ENCODE assay signal across 9 cellular contexts in genomic region chr15:69523010-69524001, GRCh38.
DNase-seq lines count a peak whose midpoint lies in the region; ATAC-seq, FAIRE-seq and TF ChIP-seq lines count a peak whose summit lies in the region.
"Had no signal": no experiment of that assay in that cellular context is flagged by ENCODE, and none has a peak within 500 bp of the region (broad histone marks: within the 10 kb centered on the region; RNA-seq: fewer than 3 reads in every experiment).

No MANE protein-coding gene starts in this region.

- no peaks in the 10 kb centered on the region for H3K79me2 ChIP-seq in K562 (ENCODE audit: control insufficient read depth, insufficient read depth, low read length)

- in situ Hi-C loops in K562 (cut with MboI) = no loop called here

- H4K20me1 ChIP-seq in K562 (replicated peaks; ENCODE audit: control insufficient read depth, insufficient read depth, low read length) = no peaks in the 10 kb centered on the region
- H4K20me1 ChIP-seq: BLaER1 had no signal

- peak; percentile 42 to 69 for TF ChIP-seq RAD21 in K562 (CRISPR knock-in tag; conservative IDR thresholded peaks at IDR 0.05 in 1 of 2, IDR thresholded peaks at IDR 0.05 in 1 of 2)

- POLR2A ChIA-PET in K562 (lab: Yijun Ruan, JAX) = interaction anchor here (0.7 kb wide), 1 partner anchor 14 kb away, joined by 3 read pairs; no protein-coding TSS in a partner anchor

- H3K27me3 ChIP-seq in K562 (ENCODE audit: control insufficient read depth in 2 of 2, insufficient read depth in 2 of 2, low read length in 2 of 2) = peaks cover 7 to 27% of the 10 kb centered on the region in 2 experiments; a peak in 3 of 5 replicates
- H3K27me3 ChIP-seq: BLaER1 had no signal

- peaks cover 0 to 3% of the 10 kb centered on the region in 2 experiments; a peak in 1 of 5 replicates for H3K4me1 ChIP-seq in K562 (replicated peaks in 1 of 2; ENCODE audit: control insufficient read depth in 2 of 2, insufficient read depth in 2 of 2, low read length in 2 of 2)
- H3K4me1 ChIP-seq: BLaER1 had no signal

- H3K27ac ChIP-seq in K562 (ENCODE audit: extremely low read depth, low read depth, low read length) = no peak overlapping the region
- H3K27ac ChIP-seq: BLaER1 had no signal

- peak; percentile 13 for DNase-seq in DMS153 (lab: John Stamatoyannopoulos, UW)
- no peak for DNase-seq in DMS153 treated with DMSO at 0.1 percent for 48 hours (lab: John Stamatoyannopoulos, UW; ENCODE audit: unreplicated experiment)
- peak; percentile 34 to 67 for DNase-seq in NCI-H1930 (lab: John Stamatoyannopoulos, UW)
- DNase-seq in K562 (ENCODE audit: extremely low read depth in 1 of 4, low spot score in 3 of 4) = peak; percentile 60 to 66 (median 64)
- peak; percentile 86 for DNase-seq in iPS-NIHi7 (ENCODE audit: extremely low spot score)
- peak; percentile 41 to 54 for DNase-seq in stimulated activated CD4-positive, alpha-beta T cell treated with anti-CD3 and anti-CD28 coated beads, Interleukin-15, amount 100 ng/mL, for 1 hour (ENCODE audit: low read depth in 1 of 2, low spot score in 1 of 2)

- peak; percentile 86 for ATAC-seq in K562
- no peak for ATAC-seq in HG03439 (IDR thresholded peaks at IDR 0.05; ENCODE audit: unreplicated experiment)

- H3K4me3 ChIP-seq in K562 = no peak overlapping the region
- H3K4me3 ChIP-seq: BLaER1 had no signal

- TF ChIP-seq POLR2A in K562 (conservative IDR thresholded peaks at IDR 0.05) = no peak

- no peaks in the 10 kb centered on the region for H3K9me1 ChIP-seq in K562 (ENCODE audit: control insufficient read depth, insufficient read depth, low read length)

- no peak overlapping the region for H3K9ac ChIP-seq in K562 (ENCODE audit: insufficient read depth in 1 of 2, low read depth in 2 of 2, low read length in 2 of 2)
- H3K9ac ChIP-seq: BLaER1 had no signal

- no TSS peak for BruUV-seq in K562 (replicated peaks; lab: Mats Ljungman, UMichigan)

- FAIRE-seq in TTC549 (lab: Jason Lieb, UNC) (peak; percentile 61), K562 (lab: Jason Lieb, UNC) (peak; percentile 87)

- no peak overlapping the region for H2AFZ ChIP-seq in K562 (ENCODE audit: low read depth, low read length)

- peak; percentile 62 to 77 (median 69) for TF ChIP-seq CTCF in K562 (IDR thresholded peaks at IDR 0.05 in 2 of 3, conservative IDR thresholded peaks at IDR 0.05 in 1 of 3; ENCODE audit: insufficient read depth in 2 of 3, low read depth in 1 of 3, low read length in 3 of 3)

- H3K9me3 ChIP-seq in K562 (replicated peaks; ENCODE audit: control insufficient read depth, insufficient read depth, low read depth, low read length) = no peaks in the 10 kb centered on the region
- H3K9me3 ChIP-seq: BLaER1 had no signal

- no peak for TF ChIP-seq EP300 in K562 (IDR thresholded peaks at IDR 0.05; ENCODE audit: low read length)

- CTCF ChIA-PET in K562 (lab: Yijun Ruan, JAX; ENCODE audit: low intra/inter-chr PET ratio) = interaction anchor here (0.7 kb wide), 1 partner anchor 990 kb away, joined by 3 read pairs; no protein-coding TSS in a partner anchor

- intact Hi-C loops in K562 (cut with micrococcal nuclease) = no loop called here

- WGBS in K562 (ENCODE audit: insufficient coverage, low coverage, missing lambda C conversion rate) = 2% methylated on average over 5 of the region's 5 CpGs

- H3K36me3 ChIP-seq in K562 (ENCODE audit: control insufficient read depth, insufficient read depth, low read length) = no peaks in the 10 kb centered on the region
- H3K36me3 ChIP-seq: BLaER1 had no signal

- H3K4me2 ChIP-seq in K562 (ENCODE audit: insufficient read depth, low read length) = no peak overlapping the region
- H3K4me2 ChIP-seq: BLaER1 had no signal

TF ChIP-seq in K562, 482 proteins besides CTCF, POLR2A, EP300 and RAD21:
- no peak for TF ChIP-seq ZNF512 (tag; IDR thresholded peaks at IDR 0.05)
- TF ChIP-seq RBM25 (IDR thresholded peaks at IDR 0.05; ENCODE audit: low read depth, low read length, severe bottlenecking) = peak; percentile 92
- TF ChIP-seq ZNF197 (CRISPR knock-in tag; IDR thresholded peaks at IDR 0.05; ENCODE audit: low read depth) = no peak
- no peak for TF ChIP-seq ZNF253 (CRISPR knock-in tag; conservative IDR thresholded peaks at IDR 0.05)
- no peak for TF ChIP-seq MAFF (IDR thresholded peaks at IDR 0.05; ENCODE audit: low read length)
- TF ChIP-seq KDM1A (IDR thresholded peaks at IDR 0.05) = peak in 1 of 2 experiments; percentile 17; a peak in 1 of 4 replicates
- peak; percentile 69 for TF ChIP-seq BCOR (IDR thresholded peaks at IDR 0.05)
- TF ChIP-seq ZNF121 (CRISPR knock-in tag; conservative IDR thresholded peaks at IDR 0.05) = no peak
- 0 out of 2 replicates have a peak, but pooled peaks have one; percentile 10 for TF ChIP-seq MYC (IDR thresholded peaks at IDR 0.05; ENCODE audit: low read depth, low read length)
- TF ChIP-seq MYC (CRISPR knock-in tag; IDR thresholded peaks at IDR 0.05; ENCODE audit: borderline replicate concordance, low read depth) = no peak
- TF ChIP-seq SMARCA5 (IDR thresholded peaks at IDR 0.05) = peak; percentile 63; the same call in 1 of the 2 replicates
- no peak for TF ChIP-seq PCBP2 (IDR thresholded peaks at IDR 0.05; ENCODE audit: low read depth, low read length, poor library complexity, severe bottlenecking)
- peak; percentile 50; the same call in 1 of the 2 replicates for TF ChIP-seq SMC3 (conservative IDR thresholded peaks at IDR 0.05; ENCODE audit: insufficient read depth, low read depth, low read length)
- no peak for TF ChIP-seq NFE2L1 (tag; IDR thresholded peaks at IDR 0.05; ENCODE audit: borderline replicate concordance, low read depth)
